Comparison of ENCODE assay signal across 29 cellular contexts in the genomic region with DNA sequence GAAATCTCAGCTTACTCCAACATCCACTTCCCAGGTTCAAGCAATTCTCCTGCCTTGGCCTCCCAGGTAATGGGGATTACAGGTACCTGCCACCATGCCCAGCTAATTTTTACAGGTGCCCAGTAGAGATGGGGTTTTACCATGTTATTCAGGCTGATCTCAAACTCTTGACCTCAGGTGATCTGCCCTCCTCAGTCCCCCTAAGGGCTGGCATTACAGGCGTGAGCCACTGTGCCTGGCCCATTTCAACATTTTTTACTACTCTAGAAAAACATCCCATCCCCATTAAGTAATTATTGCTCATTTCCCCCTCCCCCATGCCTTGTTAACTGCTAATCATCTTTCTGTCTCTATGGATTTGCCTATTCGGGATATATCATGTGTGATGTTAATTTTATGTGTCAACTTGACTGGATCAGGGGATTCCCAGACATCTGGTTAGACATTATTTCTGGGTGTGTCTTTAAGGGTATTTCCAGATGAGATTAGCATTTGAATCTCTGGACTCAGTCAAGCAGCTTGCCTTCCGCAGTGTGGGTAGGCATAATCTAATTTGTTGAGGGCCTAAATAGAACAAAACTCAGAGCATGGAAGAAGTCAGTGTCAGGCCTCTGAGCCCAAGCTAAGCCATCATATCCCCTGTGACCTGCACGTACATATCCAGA. TPM values are rescaled to one million over a fixed set of nuclear protein-coding genes. Genes with fewer than 3 reads are reported as not detected.
A peak's percentile ranks its signal among the peaks of the same experiment; 100 is the strongest.
DNase-seq lines count a peak whose midpoint lies in the region; ATAC-seq, FAIRE-seq and TF ChIP-seq lines count a peak whose summit lies in the region.
"Had no signal": no experiment of that assay in that cellular context is flagged by ENCODE, and none has a peak within 500 bp of the region (broad histone marks: within the 10 kb centered on the region; RNA-seq: fewer than 3 reads in every experiment).

No MANE protein-coding gene starts in this region.

- H3K36me3 Mint-ChIP-seq in IgD-negative memory B cell (no peaks in the 10 kb centered on the region), naive B cell (no peaks in the 10 kb centered on the region)
- no peaks in the 10 kb centered on the region for H3K36me3 Mint-ChIP-seq in activated T-helper 17 cell treated with anti-CD3 and anti-CD28 coated beads, Interleukin-2, amount 50 U/mL, for 72 hours (ENCODE audit: low read depth)
- H3K36me3 Mint-ChIP-seq: activated CD8-positive, alpha-beta memory T cell treated with anti-CD3 and anti-CD28 coated beads, Interleukin-2, amount 10 ng/mL, durations not matched to agents 7 days and 5 days; activated naive CD8-positive, alpha-beta T cell treated with anti-CD3 and anti-CD28 coated beads for 36 hours; CD14-positive monocyte had no signal

- TF ChIP-seq POLR2A in GM12892 (IDR thresholded peaks at IDR 0.05; ENCODE audit: low read depth, low read length) = peak; percentile 42; the same call in 1 of the 2 replicates

- H3K9me3 Mint-ChIP-seq in IgD-negative memory B cell (no peaks in the 10 kb centered on the region), naive B cell (peaks cover 0 to 2% (median 0%) of the 10 kb centered on the region in 7 donors)
- no peaks in the 10 kb centered on the region for H3K9me3 Mint-ChIP-seq in activated T-helper 17 cell treated with anti-CD3 and anti-CD28 coated beads, Interleukin-2, amount 50 U/mL, for 72 hours
- H3K9me3 Mint-ChIP-seq: activated naive CD8-positive, alpha-beta T cell treated with anti-CD3 and anti-CD28 coated beads for 36 hours; activated T-helper 1 cell treated with anti-CD3 and anti-CD28 coated beads, Interleukin-12 subunit alpha, Interleukin-12 subunit beta, Interleukin-2, Interleukin-4 antibody, amounts not matched to agents 30 ng/mL and 10 ng/mL and 1 ng/mL, durations not matched to agents 14 hours and 24 hours and 36 hours had no signal

- ATAC-seq in activated T-helper 17 cell treated with anti-CD3 and anti-CD28 coated beads, Interleukin-2, amount 50 U/mL, for 72 hours (replicated peaks) = peak; percentile 26
- peak; percentile 97 for ATAC-seq in naive B cell (ENCODE audit: low read depth in 2 of 2)
- no peak for ATAC-seq in GM19463 (IDR thresholded peaks at IDR 0.05; ENCODE audit: unreplicated experiment)
- no peak for ATAC-seq in GM18502 (IDR thresholded peaks at IDR 0.05; ENCODE audit: poor library complexity, unreplicated experiment)
- ATAC-seq: activated CD8-positive, alpha-beta memory T cell treated with anti-CD3 and anti-CD28 coated beads, Interleukin-2, amount 10 ng/mL, durations not matched to agents 7 days and 5 days; heart left ventricle; SK-N-SH treated with all-trans-retinoic acid at 6 μM for 48 hours had no signal

- peak; percentile 73 for FAIRE-seq in GM12892 (lab: Jason Lieb, UNC)
- no peak for FAIRE-seq in urothelium cell line (lab: Jason Lieb, UNC)
- FAIRE-seq: astrocyte, D721Med, endothelial cell of umbilical vein, GM19239 had no signal

- H3K27me3 Mint-ChIP-seq in IgD-negative memory B cell (peaks cover 9% of the 10 kb centered on the region), naive B cell (peaks cover 0 to 39% (median 12%) of the 10 kb centered on the region in 3 donors)
- peaks cover 40% of the 10 kb centered on the region for H3K27me3 Mint-ChIP-seq in activated T-helper 17 cell treated with anti-CD3 and anti-CD28 coated beads, Interleukin-2, amount 50 U/mL, for 72 hours

- peak overlapping the region in 2 of 4 donors; percentile 11 for H3K4me3 Mint-ChIP-seq in IgD-negative memory B cell
- no peak overlapping the region for H3K4me3 Mint-ChIP-seq in activated T-helper 17 cell treated with anti-CD3 and anti-CD28 coated beads, Interleukin-2, amount 50 U/mL, for 72 hours
- peak overlapping the region in 6 of 8 donors; percentile 38 to 77 (median 58) for H3K4me3 Mint-ChIP-seq in naive B cell
- H3K4me3 Mint-ChIP-seq: activated CD8-positive, alpha-beta memory T cell treated with anti-CD3 and anti-CD28 coated beads, Interleukin-2, amount 10 ng/mL, durations not matched to agents 7 days and 5 days; activated naive CD8-positive, alpha-beta T cell treated with anti-CD3 and anti-CD28 coated beads for 36 hours; activated T-helper 1 cell treated with anti-CD3 and anti-CD28 coated beads, Interleukin-12 subunit alpha, Interleukin-12 subunit beta, Interleukin-2, Interleukin-4 antibody, amounts not matched to agents 30 ng/mL and 10 ng/mL and 1 ng/mL, durations not matched to agents 14 hours and 24 hours and 36 hours; CD14-positive monocyte had no signal

- H3K27ac Mint-ChIP-seq in IgD-negative memory B cell = peak overlapping the region in 2 of 3 donors; percentile 24 to 60
- no peak overlapping the region for H3K27ac Mint-ChIP-seq in activated T-helper 17 cell treated with anti-CD3 and anti-CD28 coated beads, Interleukin-2, amount 50 U/mL, for 72 hours
- H3K27ac Mint-ChIP-seq in naive B cell = peak overlapping the region; percentile 1 to 97 (median 86)
- H3K27ac Mint-ChIP-seq: activated CD8-positive, alpha-beta memory T cell treated with anti-CD3 and anti-CD28 coated beads, Interleukin-2, amount 10 ng/mL, durations not matched to agents 7 days and 5 days; activated naive CD8-positive, alpha-beta T cell treated with anti-CD3 and anti-CD28 coated beads for 36 hours; activated T-helper 1 cell treated with anti-CD3 and anti-CD28 coated beads, Interleukin-12 subunit alpha, Interleukin-12 subunit beta, Interleukin-2, Interleukin-4 antibody, amounts not matched to agents 30 ng/mL and 10 ng/mL and 1 ng/mL, durations not matched to agents 14 hours and 24 hours and 36 hours had no signal

- DNase-seq in GM12892 (ENCODE audit: insufficient read length) (no peak), naive B cell (peak; percentile 54), SIG-M5 (lab: John Stamatoyannopoulos, UW) (no peak), urothelium cell line (ENCODE audit: low spot score) (no peak)
- DNase-seq: activated CD4-positive, alpha-beta T cell treated with anti-CD3 and anti-CD28 coated beads, Interleukin-2, amount 50 U/mL, for 1 hour; activated CD8-positive, alpha-beta memory T cell treated with anti-CD3 and anti-CD28 coated beads, Interleukin-2, amount 10 ng/mL, durations not matched to agents 7 days and 5 days; activated naive CD8-positive, alpha-beta T cell treated with anti-CD3 and anti-CD28 coated beads for 36 hours; dorsolateral prefrontal cortex; heart left ventricle; kidney glomerular epithelial cell; NCI-H1436; NK-92 treated with Interleukin-12 subunit alpha and Interleukin-12 subunit beta, amount 100 ng/mL, for 24 hours; sigmoid colon; transverse colon; WERI-Rb-1 had no signal

- peaks cover 15 to 29% (median 25%) of the 10 kb centered on the region in 3 donors for H3K4me1 Mint-ChIP-seq in IgD-negative memory B cell
- no peaks in the 10 kb centered on the region for H3K4me1 Mint-ChIP-seq in activated T-helper 17 cell treated with anti-CD3 and anti-CD28 coated beads, Interleukin-2, amount 50 U/mL, for 72 hours
- peaks cover 30 to 49% (median 33%) of the 10 kb centered on the region in 3 donors for H3K4me1 Mint-ChIP-seq in naive B cell
- H3K4me1 Mint-ChIP-seq: activated CD8-positive, alpha-beta memory T cell treated with anti-CD3 and anti-CD28 coated beads, Interleukin-2, amount 10 ng/mL, durations not matched to agents 7 days and 5 days; activated naive CD8-positive, alpha-beta T cell treated with anti-CD3 and anti-CD28 coated beads for 36 hours had no signal

RNA-seq across cellular contexts. Expression of gene ZBTB8B, which starts 33.0 kb away (rescaled TPM):
- 0.04 TPM for polyA plus RNA-seq in GM12892 (2012; ENCODE audit: missing spikeins)
- not detected for polyA plus RNA-seq in IgD-negative memory B cell
- not detected for total RNA-seq in activated T-helper 17 cell treated with anti-CD3 and anti-CD28 coated beads, Interleukin-2, amount 50 U/mL, for 72 hours
- polyA plus RNA-seq in naive B cell (ENCODE audit: low read depth in 6 of 6) = not detected
- total RNA-seq: activated CD8-positive, alpha-beta memory T cell treated with anti-CD3 and anti-CD28 coated beads, Interleukin-2, amount 10 ng/mL, durations not matched to agents 7 days and 5 days; activated naive CD8-positive, alpha-beta T cell treated with anti-CD3 and anti-CD28 coated beads for 36 hours; activated T-helper 1 cell treated with anti-CD3 and anti-CD28 coated beads, Interleukin-12 subunit alpha, Interleukin-12 subunit beta, Interleukin-2, Interleukin-4 antibody, amounts not matched to agents 30 ng/mL and 10 ng/mL and 1 ng/mL, durations not matched to agents 14 hours and 24 hours and 36 hours; MCF 10A; NCI-H460; posterior vena cava had no signal
- polyA plus RNA-seq: CD14-positive monocyte had no signal

RNA-seq across cellular contexts. Expression of gene BSDC1, which starts 37.6 kb away (rescaled TPM):
- polyA plus RNA-seq in GM12892 (2012; ENCODE audit: missing spikeins) = 25.0 TPM
- 41.0 TPM for polyA plus RNA-seq in IgD-negative memory B cell
- 10 to 100 TPM; 46.1 to 71.6 TPM for total RNA-seq in activated T-helper 17 cell treated with anti-CD3 and anti-CD28 coated beads, Interleukin-2, amount 50 U/mL, for 72 hours
- 10 to 100 TPM; 22.8 to 66.7 (median 44.0) TPM for polyA plus RNA-seq in naive B cell (ENCODE audit: low read depth in 6 of 6)

Comparison
In these comparisons a context has a peak if more than half of its experiments do, and no peak if none do; other contexts are left out.
1. ATAC-seq: peak in activated T-helper 17 cell treated with anti-CD3 and anti-CD28 coated beads, Interleukin-2, amount 50 U/mL, for 72 hours (single experiment) and naive B cell (2 of 2); none in GM19463 (single experiment) and GM18502 (single experiment).